Comparison of ENCODE assay signal across 1 cellular context in the genomic region with DNA sequence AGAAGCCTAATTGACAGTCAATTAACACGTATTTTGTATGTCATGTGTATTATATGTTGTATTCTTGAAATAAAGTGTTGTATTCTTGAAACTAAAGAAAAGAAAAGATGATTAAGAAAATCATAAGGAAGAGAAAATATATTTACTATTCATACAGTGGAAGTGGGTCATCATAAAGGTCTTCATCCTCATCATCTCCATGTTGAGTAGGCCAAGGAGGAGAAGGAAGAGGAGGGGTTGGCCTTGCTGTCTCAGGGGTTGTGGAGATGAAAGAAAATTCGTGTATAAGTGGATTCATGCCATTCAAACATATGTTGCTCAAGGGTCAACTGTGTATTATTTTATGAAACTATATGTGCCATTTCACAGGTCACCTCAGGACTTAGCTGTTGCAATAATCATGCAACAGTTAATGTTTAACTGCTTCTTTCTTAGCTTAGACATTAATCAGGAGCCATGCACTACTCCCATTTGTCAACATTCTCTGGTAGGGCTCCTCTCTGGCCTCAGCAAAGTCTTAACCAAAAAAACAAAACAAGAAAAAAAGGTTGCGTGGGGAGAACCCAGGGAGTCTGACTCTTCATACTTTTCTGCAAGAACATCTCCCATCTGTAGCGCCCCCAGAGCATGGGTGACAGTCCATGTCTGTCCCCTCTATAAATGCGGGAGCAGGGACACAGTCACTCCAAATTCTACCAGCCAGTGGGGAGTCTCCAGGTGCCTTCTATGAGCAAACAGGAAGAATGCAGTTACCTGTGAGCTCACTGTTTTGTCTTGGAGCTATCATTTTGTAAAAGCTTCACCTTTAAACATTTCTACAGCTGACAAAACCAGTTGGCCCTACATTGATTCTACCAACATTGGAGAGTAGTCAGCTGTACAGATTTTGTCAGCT.
TF ChIP-seq lines count a peak whose summit lies in the region.

No MANE protein-coding gene starts in this region.

TF ChIP-seq in HepG2, 621 proteins besides CTCF, POLR2A, EP300 and RAD21 (continued from another document and continues in another):
- TF ChIP-seq MATR3 (CRISPR knock-in tag; IDR thresholded peaks at IDR 0.05) (no peak), ZNF616 (CRISPR knock-in tag; IDR thresholded peaks at IDR 0.05; ENCODE audit: low read depth) (no peak), TOE1 (CRISPR knock-in tag; IDR thresholded peaks at IDR 0.05) (no peak), THAP11 (CRISPR knock-in tag; IDR thresholded peaks at IDR 0.05) (no peak), U2AF2 (IDR thresholded peaks at IDR 0.05; ENCODE audit: low read depth, low read length) (no peak), TOPORS (CRISPR knock-in tag; IDR thresholded peaks at IDR 0.05) (no peak), RCOR2 (CRISPR knock-in tag; IDR thresholded peaks at IDR 0.05) (0 out of 2 replicates have a peak, but pooled peaks have one; percentile 26), NONO (IDR thresholded peaks at IDR 0.05) (no peak), NONO (CRISPR knock-in tag; conservative IDR thresholded peaks at IDR 0.05) (no peak), RFX3 (CRISPR knock-in tag; IDR thresholded peaks at IDR 0.05) (no peak), HNF4A (CRISPR knock-in tag; IDR thresholded peaks at IDR 0.05) (peak; percentile 47; the same call in 1 of the 2 replicates), NCOA2 (CRISPR knock-in tag; IDR thresholded peaks at IDR 0.05) (peak; percentile 81), ZNF652 (CRISPR knock-in tag; IDR thresholded peaks at IDR 0.05; ENCODE audit: borderline replicate concordance, low read depth) (no peak), PHF8 (CRISPR knock-in tag; IDR thresholded peaks at IDR 0.05) (0 out of 2 replicates have a peak, but pooled peaks have one; percentile 20), KAT7 (CRISPR knock-in tag; IDR thresholded peaks at IDR 0.05; ENCODE audit: borderline replicate concordance) (no peak), NR2F6 (IDR thresholded peaks at IDR 0.05) (peak; percentile 53; the same call in 1 of the 2 replicates), NR2F6 (CRISPR knock-in tag; IDR thresholded peaks at IDR 0.05) (peak; percentile 58; the same call in 1 of the 2 replicates), TCF7 (IDR thresholded peaks at IDR 0.05; ENCODE audit: low read depth) (0 out of 2 replicates have a peak, but pooled peaks have one; percentile 29), GTF2F1 (IDR thresholded peaks at IDR 0.05; ENCODE audit: low read length) (no peak), EEA1 (CRISPR knock-in tag; IDR thresholded peaks at IDR 0.05; ENCODE audit: borderline replicate concordance) (no peak), ZNF326 (CRISPR knock-in tag; IDR thresholded peaks at IDR 0.05; ENCODE audit: borderline replicate concordance) (no peak), ZNF282 (IDR thresholded peaks at IDR 0.05; ENCODE audit: partially characterized antibody) (no peak), PITX1 (CRISPR knock-in tag; IDR thresholded peaks at IDR 0.05) (0 out of 2 replicates have a peak, but pooled peaks have one; percentile 25), SALL1 (CRISPR knock-in tag; IDR thresholded peaks at IDR 0.05) (peak; percentile 33; the same call in 1 of the 2 replicates), ZFYVE20 (CRISPR knock-in tag; IDR thresholded peaks at IDR 0.05; ENCODE audit: borderline replicate concordance, low read depth) (no peak)
- TF ChIP-seq, protein P1, sequence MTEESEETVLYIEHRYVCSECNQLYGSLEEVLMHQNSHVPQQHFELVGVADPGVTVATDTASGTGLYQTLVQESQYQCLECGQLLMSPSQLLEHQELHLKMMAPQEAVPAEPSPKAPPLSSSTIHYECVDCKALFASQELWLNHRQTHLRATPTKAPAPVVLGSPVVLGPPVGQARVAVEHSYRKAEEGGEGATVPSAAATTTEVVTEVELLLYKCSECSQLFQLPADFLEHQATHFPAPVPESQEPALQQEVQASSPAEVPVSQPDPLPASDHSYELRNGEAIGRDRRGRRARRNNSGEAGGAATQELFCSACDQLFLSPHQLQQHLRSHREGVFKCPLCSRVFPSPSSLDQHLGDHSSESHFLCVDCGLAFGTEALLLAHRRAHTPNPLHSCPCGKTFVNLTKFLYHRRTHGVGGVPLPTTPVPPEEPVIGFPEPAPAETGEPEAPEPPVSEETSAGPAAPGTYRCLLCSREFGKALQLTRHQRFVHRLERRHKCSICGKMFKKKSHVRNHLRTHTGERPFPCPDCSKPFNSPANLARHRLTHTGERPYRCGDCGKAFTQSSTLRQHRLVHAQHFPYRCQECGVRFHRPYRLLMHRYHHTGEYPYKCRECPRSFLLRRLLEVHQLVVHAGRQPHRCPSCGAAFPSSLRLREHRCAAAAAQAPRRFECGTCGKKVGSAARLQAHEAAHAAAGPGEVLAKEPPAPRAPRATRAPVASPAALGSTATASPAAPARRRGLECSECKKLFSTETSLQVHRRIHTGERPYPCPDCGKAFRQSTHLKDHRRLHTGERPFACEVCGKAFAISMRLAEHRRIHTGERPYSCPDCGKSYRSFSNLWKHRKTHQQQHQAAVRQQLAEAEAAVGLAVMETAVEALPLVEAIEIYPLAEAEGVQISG (CRISPR knock-in tag; IDR thresholded peaks at IDR 0.05): no peak
- TF ChIP-seq, protein P2, sequence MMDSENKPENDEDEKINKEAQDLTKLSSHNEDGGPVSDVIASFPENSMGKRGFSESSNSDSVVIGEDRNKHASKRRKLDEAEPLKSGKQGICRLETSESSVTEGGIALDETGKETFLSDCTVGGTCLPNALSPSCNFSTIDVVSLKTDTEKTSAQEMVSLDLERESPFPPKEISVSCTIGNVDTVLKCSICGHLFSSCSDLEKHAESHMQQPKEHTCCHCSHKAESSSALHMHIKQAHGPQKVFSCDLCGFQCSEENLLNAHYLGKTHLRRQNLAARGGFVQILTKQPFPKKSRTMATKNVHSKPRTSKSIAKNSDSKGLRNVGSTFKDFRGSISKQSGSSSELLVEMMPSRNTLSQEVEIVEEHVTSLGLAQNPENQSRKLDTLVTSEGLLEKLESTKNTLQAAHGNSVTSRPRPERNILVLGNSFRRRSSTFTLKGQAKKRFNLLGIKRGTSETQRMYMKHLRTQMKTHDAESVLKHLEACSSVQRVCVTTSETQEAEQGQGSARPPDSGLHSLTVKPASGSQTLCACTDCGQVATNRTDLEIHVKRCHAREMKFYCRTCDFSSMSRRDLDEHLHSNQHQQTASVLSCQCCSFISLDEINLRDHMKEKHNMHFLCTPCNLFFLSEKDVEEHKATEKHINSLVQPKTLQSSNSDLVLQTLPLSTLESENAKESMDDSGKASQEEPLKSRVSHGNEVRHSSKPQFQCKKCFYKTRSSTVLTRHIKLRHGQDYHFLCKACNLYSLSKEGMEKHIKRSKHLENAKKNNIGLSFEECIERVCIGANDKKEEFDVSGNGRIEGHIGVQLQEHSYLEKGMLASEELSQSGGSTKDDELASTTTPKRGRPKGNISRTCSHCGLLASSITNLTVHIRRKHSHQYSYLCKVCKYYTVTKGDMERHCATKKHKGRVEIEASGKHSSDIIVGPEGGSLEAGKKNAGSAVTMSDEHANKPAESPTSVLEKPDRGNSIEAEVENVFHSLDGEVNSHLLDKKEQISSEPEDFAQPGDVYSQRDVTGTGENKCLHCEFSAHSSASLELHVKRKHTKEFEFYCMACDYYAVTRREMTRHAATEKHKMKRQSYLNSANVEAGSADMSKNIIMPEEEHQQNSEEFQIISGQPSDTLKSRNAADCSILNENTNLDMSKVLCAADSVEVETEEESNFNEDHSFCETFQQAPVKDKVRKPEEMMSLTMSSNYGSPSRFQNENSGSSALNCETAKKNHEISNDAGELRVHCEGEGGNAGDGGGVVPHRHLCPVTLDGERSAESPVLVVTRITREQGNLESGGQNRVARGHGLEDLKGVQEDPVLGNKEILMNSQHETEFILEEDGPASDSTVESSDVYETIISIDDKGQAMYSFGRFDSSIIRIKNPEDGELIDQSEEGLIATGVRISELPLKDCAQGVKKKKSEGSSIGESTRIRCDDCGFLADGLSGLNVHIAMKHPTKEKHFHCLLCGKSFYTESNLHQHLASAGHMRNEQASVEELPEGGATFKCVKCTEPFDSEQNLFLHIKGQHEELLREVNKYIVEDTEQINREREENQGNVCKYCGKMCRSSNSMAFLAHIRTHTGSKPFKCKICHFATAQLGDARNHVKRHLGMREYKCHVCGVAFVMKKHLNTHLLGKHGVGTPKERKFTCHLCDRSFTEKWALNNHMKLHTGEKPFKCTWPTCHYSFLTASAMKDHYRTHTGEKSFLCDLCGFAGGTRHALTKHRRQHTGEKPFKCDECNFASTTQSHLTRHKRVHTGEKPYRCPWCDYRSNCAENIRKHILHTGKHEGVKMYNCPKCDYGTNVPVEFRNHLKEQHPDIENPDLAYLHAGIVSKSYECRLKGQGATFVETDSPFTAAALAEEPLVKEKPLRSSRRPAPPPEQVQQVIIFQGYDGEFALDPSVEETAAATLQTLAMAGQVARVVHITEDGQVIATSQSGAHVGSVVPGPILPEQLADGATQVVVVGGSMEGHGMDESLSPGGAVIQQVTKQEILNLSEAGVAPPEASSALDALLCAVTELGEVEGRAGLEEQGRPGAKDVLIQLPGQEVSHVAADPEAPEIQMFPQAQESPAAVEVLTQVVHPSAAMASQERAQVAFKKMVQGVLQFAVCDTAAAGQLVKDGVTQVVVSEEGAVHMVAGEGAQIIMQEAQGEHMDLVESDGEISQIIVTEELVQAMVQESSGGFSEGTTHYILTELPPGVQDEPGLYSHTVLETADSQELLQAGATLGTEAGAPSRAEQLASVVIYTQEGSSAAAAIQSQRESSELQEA (CRISPR knock-in tag; IDR thresholded peaks at IDR 0.05; ENCODE audit: not compliant biosample characterization): no peak
- TF ChIP-seq, protein P3, sequence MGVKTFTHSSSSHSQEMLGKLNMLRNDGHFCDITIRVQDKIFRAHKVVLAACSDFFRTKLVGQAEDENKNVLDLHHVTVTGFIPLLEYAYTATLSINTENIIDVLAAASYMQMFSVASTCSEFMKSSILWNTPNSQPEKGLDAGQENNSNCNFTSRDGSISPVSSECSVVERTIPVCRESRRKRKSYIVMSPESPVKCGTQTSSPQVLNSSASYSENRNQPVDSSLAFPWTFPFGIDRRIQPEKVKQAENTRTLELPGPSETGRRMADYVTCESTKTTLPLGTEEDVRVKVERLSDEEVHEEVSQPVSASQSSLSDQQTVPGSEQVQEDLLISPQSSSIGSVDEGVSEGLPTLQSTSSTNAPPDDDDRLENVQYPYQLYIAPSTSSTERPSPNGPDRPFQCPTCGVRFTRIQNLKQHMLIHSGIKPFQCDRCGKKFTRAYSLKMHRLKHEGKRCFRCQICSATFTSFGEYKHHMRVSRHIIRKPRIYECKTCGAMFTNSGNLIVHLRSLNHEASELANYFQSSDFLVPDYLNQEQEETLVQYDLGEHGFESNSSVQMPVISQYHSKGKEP (CRISPR knock-in tag; IDR thresholded peaks at IDR 0.05): no peak
- TF ChIP-seq, protein P4, sequence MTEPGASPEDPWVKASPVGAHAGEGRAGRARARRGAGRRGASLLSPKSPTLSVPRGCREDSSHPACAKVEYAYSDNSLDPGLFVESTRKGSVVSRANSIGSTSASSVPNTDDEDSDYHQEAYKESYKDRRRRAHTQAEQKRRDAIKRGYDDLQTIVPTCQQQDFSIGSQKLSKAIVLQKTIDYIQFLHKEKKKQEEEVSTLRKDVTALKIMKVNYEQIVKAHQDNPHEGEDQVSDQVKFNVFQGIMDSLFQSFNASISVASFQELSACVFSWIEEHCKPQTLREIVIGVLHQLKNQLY (CRISPR knock-in tag; IDR thresholded peaks at IDR 0.05): 0 out of 2 replicates have a peak, but pooled peaks have one; percentile 32
- TF ChIP-seq, protein P5, sequence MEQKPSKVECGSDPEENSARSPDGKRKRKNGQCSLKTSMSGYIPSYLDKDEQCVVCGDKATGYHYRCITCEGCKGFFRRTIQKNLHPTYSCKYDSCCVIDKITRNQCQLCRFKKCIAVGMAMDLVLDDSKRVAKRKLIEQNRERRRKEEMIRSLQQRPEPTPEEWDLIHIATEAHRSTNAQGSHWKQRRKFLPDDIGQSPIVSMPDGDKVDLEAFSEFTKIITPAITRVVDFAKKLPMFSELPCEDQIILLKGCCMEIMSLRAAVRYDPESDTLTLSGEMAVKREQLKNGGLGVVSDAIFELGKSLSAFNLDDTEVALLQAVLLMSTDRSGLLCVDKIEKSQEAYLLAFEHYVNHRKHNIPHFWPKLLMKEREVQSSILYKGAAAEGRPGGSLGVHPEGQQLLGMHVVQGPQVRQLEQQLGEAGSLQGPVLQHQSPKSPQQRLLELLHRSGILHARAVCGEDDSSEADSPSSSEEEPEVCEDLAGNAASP (CRISPR knock-in tag; IDR thresholded peaks at IDR 0.05; ENCODE audit: borderline replicate concordance): peak; percentile 100
- TF ChIP-seq, protein P6, sequence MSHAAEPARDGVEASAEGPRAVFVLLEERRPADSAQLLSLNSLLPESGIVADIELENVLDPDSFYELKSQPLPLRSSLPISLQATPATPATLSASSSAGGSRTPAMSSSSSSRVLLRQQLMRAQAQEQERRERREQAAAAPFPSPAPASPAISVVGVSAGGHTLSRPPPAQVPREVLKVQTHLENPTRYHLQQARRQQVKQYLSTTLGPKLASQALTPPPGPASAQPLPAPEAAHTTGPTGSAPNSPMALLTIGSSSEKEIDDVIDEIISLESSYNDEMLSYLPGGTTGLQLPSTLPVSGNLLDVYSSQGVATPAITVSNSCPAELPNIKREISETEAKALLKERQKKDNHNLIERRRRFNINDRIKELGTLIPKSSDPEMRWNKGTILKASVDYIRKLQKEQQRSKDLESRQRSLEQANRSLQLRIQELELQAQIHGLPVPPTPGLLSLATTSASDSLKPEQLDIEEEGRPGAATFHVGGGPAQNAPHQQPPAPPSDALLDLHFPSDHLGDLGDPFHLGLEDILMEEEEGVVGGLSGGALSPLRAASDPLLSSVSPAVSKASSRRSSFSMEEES (CRISPR knock-in tag; IDR thresholded peaks at IDR 0.05): 0 out of 2 replicates have a peak, but pooled peaks have one; percentile 42
- TF ChIP-seq, protein P7, sequence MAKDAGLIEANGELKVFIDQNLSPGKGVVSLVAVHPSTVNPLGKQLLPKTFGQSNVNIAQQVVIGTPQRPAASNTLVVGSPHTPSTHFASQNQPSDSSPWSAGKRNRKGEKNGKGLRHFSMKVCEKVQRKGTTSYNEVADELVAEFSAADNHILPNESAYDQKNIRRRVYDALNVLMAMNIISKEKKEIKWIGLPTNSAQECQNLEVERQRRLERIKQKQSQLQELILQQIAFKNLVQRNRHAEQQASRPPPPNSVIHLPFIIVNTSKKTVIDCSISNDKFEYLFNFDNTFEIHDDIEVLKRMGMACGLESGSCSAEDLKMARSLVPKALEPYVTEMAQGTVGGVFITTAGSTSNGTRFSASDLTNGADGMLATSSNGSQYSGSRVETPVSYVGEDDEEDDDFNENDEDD (CRISPR knock-in tag; IDR thresholded peaks at IDR 0.05; ENCODE audit: borderline replicate concordance): no peak
- TF ChIP-seq, protein P8, sequence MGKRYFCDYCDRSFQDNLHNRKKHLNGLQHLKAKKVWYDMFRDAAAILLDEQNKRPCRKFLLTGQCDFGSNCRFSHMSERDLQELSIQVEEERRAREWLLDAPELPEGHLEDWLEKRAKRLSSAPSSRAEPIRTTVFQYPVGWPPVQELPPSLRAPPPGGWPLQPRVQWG (CRISPR knock-in tag; IDR thresholded peaks at IDR 0.05; ENCODE audit: borderline replicate concordance, low read depth): no peak
